In the genomic region with DNA sequence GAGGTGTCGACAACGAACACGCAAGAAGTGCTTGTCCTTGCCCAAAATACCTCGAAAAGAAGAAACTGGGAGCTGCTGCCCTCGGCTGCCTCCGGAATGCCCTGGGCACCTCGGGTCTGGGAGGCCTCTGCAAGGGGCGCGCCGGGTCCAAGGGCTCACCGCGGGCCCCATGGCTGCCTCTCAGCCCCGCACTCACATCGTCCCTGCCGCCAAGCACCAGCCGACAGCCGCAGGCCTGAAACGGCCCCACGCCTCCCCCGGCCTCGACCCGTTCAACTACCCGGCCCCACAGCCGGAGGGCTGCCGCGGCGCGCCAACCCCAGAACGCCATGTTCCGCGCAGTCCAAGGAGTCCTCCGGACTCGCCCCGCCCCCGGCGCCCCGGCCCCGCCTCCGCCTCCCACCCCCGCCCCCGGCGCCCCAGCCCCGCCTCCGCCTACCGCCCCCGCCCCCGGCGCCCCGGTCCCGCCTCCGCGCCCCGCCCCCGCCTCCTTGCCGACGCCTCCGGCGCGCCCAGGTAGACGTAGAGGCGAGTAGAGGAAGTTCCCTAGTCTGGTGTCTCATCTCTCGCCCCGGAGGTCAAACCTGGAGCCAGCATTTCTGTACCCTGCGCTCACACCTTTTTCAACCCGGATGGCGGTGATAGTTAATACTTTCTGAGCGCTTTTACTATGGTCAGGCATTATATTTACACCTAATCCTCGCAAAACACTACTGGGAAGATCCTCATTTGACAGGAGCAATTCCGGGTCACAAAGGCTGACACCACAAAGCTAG, we compare ENCODE assay signal across 8 cellular contexts. TPM values are rescaled to one million over a fixed set of nuclear protein-coding genes. Genes with fewer than 3 reads are reported as not detected.
DNase-seq lines count a peak whose midpoint lies in the region; ATAC-seq and TF ChIP-seq lines count a peak whose summit lies in the region.

A gene (minus strand): TSS at position 345 of the 776 bp plus-strand sequence. CDS start 14 bp downstream, at position 331.

- no peaks in the 10 kb centered on the region for H3K9me3 Mint-ChIP-seq in activated T-helper 17 cell treated with anti-CD3 and anti-CD28 coated beads, Interleukin-2, amount 50 U/mL, for 72 hours
- H3K9me3 Mint-ChIP-seq in natural killer cell: no peaks in the 10 kb centered on the region

- H3K4me1 ChIP-seq in DND-41 (ENCODE audit: insufficient read depth, low read length): peaks cover 40% of the 10 kb centered on the region

- H3K4me3 ChIP-seq in DND-41 (ENCODE audit: low read depth in 1 of 2, low read length in 2 of 2): peak within 1 kb of the TSS; percentile 76 to 86

- intact Hi-C loops in natural killer cell (cut with micrococcal nuclease): loop anchor here (1.0 to 5.0 kb wide), 4 partner anchors 29 to 281 kb away; a partner anchor contains a TSS

- POLR2A ChIA-PET in RWPE1 (lab: Yijun Ruan, JAX; ENCODE audit: low non-redundant PET): interaction anchor here (0.7 to 1.1 kb wide), 2 partner anchors 29 to 31 kb away, joined by 3 read pairs; a partner anchor contains a TSS

- no peaks in the 10 kb centered on the region for H3K27me3 Mint-ChIP-seq in activated T-helper 17 cell treated with anti-CD3 and anti-CD28 coated beads, Interleukin-2, amount 50 U/mL, for 72 hours
- H3K27me3 Mint-ChIP-seq in natural killer cell (ENCODE audit: low read depth in 2 of 2): no peaks in the 10 kb centered on the region

- H3K27me3 ChIP-seq in DND-41 (ENCODE audit: insufficient read depth, low read length, poor library complexity): no peaks in the 10 kb centered on the region

- H3K4me2 ChIP-seq in DND-41 (ENCODE audit: insufficient read depth, low read length): peak within 1 kb of the TSS; percentile 92

- peaks cover 25% of the 10 kb centered on the region for H3K36me3 ChIP-seq in DND-41 (ENCODE audit: insufficient read depth, low read length)

- H3K4me1 Mint-ChIP-seq in activated T-helper 17 cell treated with anti-CD3 and anti-CD28 coated beads, Interleukin-2, amount 50 U/mL, for 72 hours: peaks cover 16% of the 10 kb centered on the region
- peaks cover 33 to 35% of the 10 kb centered on the region in 2 donors for H3K4me1 Mint-ChIP-seq in natural killer cell

- peaks cover 64% of the 10 kb centered on the region for H3K36me3 Mint-ChIP-seq in activated T-helper 17 cell treated with anti-CD3 and anti-CD28 coated beads, Interleukin-2, amount 50 U/mL, for 72 hours (ENCODE audit: low read depth)
- H3K36me3 Mint-ChIP-seq in natural killer cell: no peaks in the 10 kb centered on the region

- peaks cover 51% of the 10 kb centered on the region for H3K79me2 ChIP-seq in DND-41 (ENCODE audit: insufficient read depth, low read length)

- H3K9me3 ChIP-seq in DND-41 (ENCODE audit: insufficient read depth, low read length, severe bottlenecking): no peaks in the 10 kb centered on the region

- DNase-seq in DND-41 (peak; percentile 84), KG1 (lab: John Stamatoyannopoulos, UW) (peak; percentile 66), RWPE1 (ENCODE audit: low spot score) (peak; percentile 92), fibroblast of peridontal ligament (ENCODE audit: extremely low read depth) (peak; percentile 53), natural killer cell (peak; percentile 80)
- peak; percentile 81 for DNase-seq in stimulated activated naive CD4-positive, alpha-beta T cell treated with Interleukin-2 at 50 U/mL for 16 hours (lab: John Stamatoyannopoulos, UW)

- CTCF ChIA-PET in RWPE1 (lab: Yijun Ruan, JAX): interaction anchor here (1.3 kb wide), 1 partner anchor 15 kb away, joined by 5 read pairs; no protein-coding TSS in a partner anchor

- peak within 1 kb of the TSS; percentile 78 for H2AFZ ChIP-seq in DND-41 (ENCODE audit: low read depth, low read length)

- H3K4me3 Mint-ChIP-seq in activated T-helper 17 cell treated with anti-CD3 and anti-CD28 coated beads, Interleukin-2, amount 50 U/mL, for 72 hours: peak within 1 kb of the TSS; percentile 87
- H3K4me3 Mint-ChIP-seq in natural killer cell: peak within 1 kb of the TSS; percentile 97

- peak within 1 kb of the TSS; percentile 76 for H3K9ac ChIP-seq in DND-41 (ENCODE audit: low read depth, low read length)

- ATAC-seq in DND-41 (ENCODE audit: insufficient read depth, low read depth) (peak; percentile 79), GM21723 (IDR thresholded peaks at IDR 0.05; ENCODE audit: unreplicated experiment) (peak; percentile 78), natural killer cell (peak; percentile 83 to 93 (median 85))
- peak; percentile 80 for ATAC-seq in activated T-helper 17 cell treated with anti-CD3 and anti-CD28 coated beads, Interleukin-2, amount 50 U/mL, for 72 hours (replicated peaks)

- peak; percentile 12 for TF ChIP-seq CTCF in DND-41 (IDR thresholded peaks at IDR 0.05; ENCODE audit: borderline replicate concordance, extremely low read depth, low read length, poor library complexity, severe bottlenecking)
- no peak for TF ChIP-seq CTCF in RWPE1 (conservative IDR thresholded peaks at IDR 0.05; ENCODE audit: low read depth)
- no peak for TF ChIP-seq CTCF in natural killer cell (IDR thresholded peaks at IDR 0.05)

- peak within 1 kb of the TSS; percentile 95 for H3K27ac Mint-ChIP-seq in activated T-helper 17 cell treated with anti-CD3 and anti-CD28 coated beads, Interleukin-2, amount 50 U/mL, for 72 hours
- peak within 1 kb of the TSS; percentile 98 for H3K27ac Mint-ChIP-seq in natural killer cell

- H4K20me1 ChIP-seq in DND-41 (ENCODE audit: insufficient read depth, low read length): peaks cover 17% of the 10 kb centered on the region

- H3K27ac ChIP-seq in DND-41 (ENCODE audit: low read length): peak within 1 kb of the TSS; percentile 84
- H3K27ac ChIP-seq in RWPE1: peak within 1 kb of the TSS; percentile 94

RNA-seq across cellular contexts. Expression of the gene that starts here (rescaled TPM):
- total RNA-seq in activated T-helper 17 cell treated with anti-CD3 and anti-CD28 coated beads, Interleukin-2, amount 50 U/mL, for 72 hours: 10 to 100 TPM; 16.5 to 48.5 TPM
- total RNA-seq in natural killer cell: 10 to 100 TPM; 20.1 to 24.2 (median 21.2) TPM

Comparison
In these comparisons a context has a peak if more than half of its experiments do, and no peak if none do; other contexts are left out.
1. Peak in every context shown above with its lines: DNase-seq, ATAC-seq, H3K4me3 ChIP-seq and H3K27ac ChIP-seq.